Comparison of ENCODE assay signal across 8 cellular contexts in the genomic region with DNA sequence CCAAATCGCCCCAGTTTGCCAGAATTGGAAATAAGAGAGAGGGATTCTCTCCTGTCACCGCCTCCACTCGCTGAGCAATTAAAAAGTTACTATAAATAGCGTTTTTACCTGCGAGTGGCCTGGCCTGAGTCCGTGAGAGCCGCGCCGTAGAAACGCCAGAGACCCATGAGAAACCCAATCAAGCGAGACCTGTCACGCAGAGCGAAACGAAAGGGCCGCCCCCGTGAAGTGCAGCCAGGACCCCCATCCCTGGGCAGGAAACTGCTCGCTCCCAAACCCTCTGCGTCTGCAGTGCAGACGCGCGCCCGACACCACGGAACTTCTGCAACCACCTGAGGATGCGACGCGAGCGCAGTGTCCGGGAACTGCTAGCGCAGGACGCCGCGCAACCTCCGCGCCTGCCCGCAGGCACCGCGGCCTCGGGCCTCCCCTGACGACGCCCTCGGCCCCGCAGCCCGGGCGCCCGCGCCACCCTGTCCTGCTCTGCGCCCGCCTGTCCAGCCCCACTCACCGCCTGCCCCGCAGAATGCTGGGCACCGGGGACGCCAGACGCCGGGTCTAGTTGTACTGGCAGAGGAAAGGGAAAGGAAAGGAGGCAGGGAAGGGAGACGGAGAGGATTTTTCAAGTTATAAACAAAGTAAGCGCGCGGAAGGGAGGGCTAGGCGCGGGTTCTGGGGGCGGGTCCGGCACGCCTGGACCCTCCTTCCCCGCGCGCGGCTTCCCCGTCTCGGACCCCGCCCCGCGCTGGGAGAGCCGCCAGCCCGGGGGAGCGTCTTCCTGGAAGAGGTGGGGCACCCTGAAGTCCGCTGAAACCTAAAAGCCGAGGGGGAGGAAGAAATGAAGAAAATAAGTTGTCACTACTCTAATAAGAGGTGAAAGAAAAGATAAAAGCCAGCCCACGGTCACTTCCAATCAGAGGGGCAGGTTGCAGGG. TPM values are rescaled to one million over a fixed set of nuclear protein-coding genes. Genes with fewer than 3 reads are reported as not detected.
DNase-seq lines count a peak whose midpoint lies in the region; ATAC-seq and TF ChIP-seq lines count a peak whose summit lies in the region.

A gene with protein sequence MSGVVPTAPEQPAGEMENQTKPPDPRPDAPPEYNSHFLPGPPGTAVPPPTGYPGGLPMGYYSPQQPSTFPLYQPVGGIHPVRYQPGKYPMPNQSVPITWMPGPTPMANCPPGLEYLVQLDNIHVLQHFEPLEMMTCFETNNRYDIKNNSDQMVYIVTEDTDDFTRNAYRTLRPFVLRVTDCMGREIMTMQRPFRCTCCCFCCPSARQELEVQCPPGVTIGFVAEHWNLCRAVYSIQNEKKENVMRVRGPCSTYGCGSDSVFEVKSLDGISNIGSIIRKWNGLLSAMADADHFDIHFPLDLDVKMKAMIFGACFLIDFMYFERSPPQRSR (minus strand): TSS at position 657 of the 934 bp plus-strand sequence. CDS start 29,034 bp downstream, outside the sequence.

- H3K27ac ChIP-seq in AG04450 (ENCODE audit: low read depth, low read length) (peak within 1 kb of the TSS; percentile 62), right lobe of liver (peak within 1 kb of the TSS; percentile 84 to 95 (median 89))

- H3K4me1 Mint-ChIP-seq in T-helper 1 cell treated with Interleukin-12 subunit alpha and Interleukin-12 subunit beta and Interleukin-4 antibody, amounts not matched to agents 30 μg/mL and 1 μg/mL, for 36 hours (ENCODE audit: low read depth), result peaks cover 5% of the 10 kb centered on the region
- H3K4me1 Mint-ChIP-seq in effector memory CD8-positive, alpha-beta T cell (ENCODE audit: low read depth in 2 of 2), result peaks cover 0 to 4% of the 10 kb centered on the region in 2 donors
- no peaks in the 10 kb centered on the region for H3K4me1 Mint-ChIP-seq in stimulated activated naive CD8-positive, alpha-beta T cell treated with anti-CD3 and anti-CD28 coated beads, Interleukin-15, amount 100 ng/mL, for 72 hours

- peaks cover 51% of the 10 kb centered on the region for H3K27me3 Mint-ChIP-seq in T-helper 1 cell treated with Interleukin-12 subunit alpha and Interleukin-12 subunit beta and Interleukin-4 antibody, amounts not matched to agents 30 μg/mL and 1 μg/mL, for 36 hours (ENCODE audit: low read depth)
- H3K27me3 Mint-ChIP-seq in effector memory CD8-positive, alpha-beta T cell, result peaks cover 27 to 38% of the 10 kb centered on the region in 2 donors
- H3K27me3 Mint-ChIP-seq in stimulated activated naive CD8-positive, alpha-beta T cell treated with anti-CD3 and anti-CD28 coated beads, Interleukin-15, amount 100 ng/mL, for 72 hours, result peaks cover 64% of the 10 kb centered on the region

- ATAC-seq in HG03432 (IDR thresholded peaks at IDR 0.05; ENCODE audit: unreplicated experiment) (peak; percentile 78), right lobe of liver (peak; percentile 87 to 95 (median 94))
- no peak for ATAC-seq in effector memory CD8-positive, alpha-beta T cell (replicated peaks)
- ATAC-seq in stimulated activated naive CD8-positive, alpha-beta T cell treated with anti-CD3 and anti-CD28 coated beads, Interleukin-15, amount 100 ng/mL, for 72 hours, result peak; percentile 86

- CTCF ChIA-PET in AG04450 (lab: Charles Lee), result interaction anchor here (1.2 kb wide), 1 partner anchor 61 kb away, joined by 3 read pairs; no protein-coding TSS in a partner anchor

- no peaks in the 10 kb centered on the region for H3K27me3 ChIP-seq in AG04450 (ENCODE audit: control insufficient read depth, insufficient read depth, low read length)
- H3K27me3 ChIP-seq in right lobe of liver, result no peaks in the 10 kb centered on the region

- no peak within 1 kb of the TSS for H3K27ac Mint-ChIP-seq in T-helper 1 cell treated with Interleukin-12 subunit alpha and Interleukin-12 subunit beta and Interleukin-4 antibody, amounts not matched to agents 30 μg/mL and 1 μg/mL, for 36 hours
- no peak within 1 kb of the TSS for H3K27ac Mint-ChIP-seq in effector memory CD8-positive, alpha-beta T cell
- H3K27ac Mint-ChIP-seq in stimulated activated naive CD8-positive, alpha-beta T cell treated with anti-CD3 and anti-CD28 coated beads, Interleukin-15, amount 100 ng/mL, for 72 hours, result no peak within 1 kb of the TSS

- POLR2A ChIA-PET in AG04450 (lab: Yijun Ruan, JAX), result interaction anchor here (0.6 kb wide), 1 partner anchor 34 kb away, joined by 3 read pairs; no protein-coding TSS in a partner anchor

- H3K36me3 Mint-ChIP-seq in T-helper 1 cell treated with Interleukin-12 subunit alpha and Interleukin-12 subunit beta and Interleukin-4 antibody, amounts not matched to agents 30 μg/mL and 1 μg/mL, for 36 hours (ENCODE audit: low read depth), result no peaks in the 10 kb centered on the region
- H3K36me3 Mint-ChIP-seq in effector memory CD8-positive, alpha-beta T cell (ENCODE audit: insufficient read depth), result no peaks in the 10 kb centered on the region

- H3K9me3 ChIP-seq in AG04450 (ENCODE audit: control insufficient read depth, insufficient read depth, low read length) (no peaks in the 10 kb centered on the region), right lobe of liver (no peaks in the 10 kb centered on the region)

- DNase-seq in AG04450 (ENCODE audit: low read depth, low spot score), result peak; percentile 10
- peak; percentile 13 for DNase-seq in GM12865 (ENCODE audit: low read depth)
- DNase-seq in effector memory CD8-positive, alpha-beta T cell, result no peak
- peak; percentile 85 to 87 (median 85) for DNase-seq in right lobe of liver
- peak; percentile 5 to 16 for DNase-seq in stimulated activated naive CD8-positive, alpha-beta T cell treated with anti-CD3 and anti-CD28 coated beads, Interleukin-15, amount 100 ng/mL, for 72 hours
- no peak for DNase-seq in NCI-H2029 (lab: John Stamatoyannopoulos, UW)

- no peaks in the 10 kb centered on the region for H3K9me3 Mint-ChIP-seq in T-helper 1 cell treated with Interleukin-12 subunit alpha and Interleukin-12 subunit beta and Interleukin-4 antibody, amounts not matched to agents 30 μg/mL and 1 μg/mL, for 36 hours
- peaks cover 0 to 1% of the 10 kb centered on the region in 2 donors for H3K9me3 Mint-ChIP-seq in effector memory CD8-positive, alpha-beta T cell
- H3K9me3 Mint-ChIP-seq in stimulated activated naive CD8-positive, alpha-beta T cell treated with anti-CD3 and anti-CD28 coated beads, Interleukin-15, amount 100 ng/mL, for 72 hours, result no peaks in the 10 kb centered on the region

- TF ChIP-seq POLR2A in right lobe of liver (IDR thresholded peaks at IDR 0.05), result no peak

- under 1% methylated on average over 41 of the region's 78 CpGs for WGBS in right lobe of liver (ENCODE audit: insufficient coverage, low coverage, low lambda C conversion rate, missing lambda C conversion rate)

- peak within 1 kb of the TSS; percentile 78 for H3K4me3 ChIP-seq in AG04450 (ENCODE audit: low read depth, low read length)
- peak within 1 kb of the TSS; percentile 41 for H3K4me3 ChIP-seq in GM12865 (ENCODE audit: low read depth, low read length)
- peak within 1 kb of the TSS; percentile 64 to 82 (median 76) for H3K4me3 ChIP-seq in right lobe of liver

- TF ChIP-seq CTCF in AG04450 (IDR thresholded peaks at IDR 0.05; ENCODE audit: low read depth, low read length), result no peak
- TF ChIP-seq CTCF in GM12865 (IDR thresholded peaks at IDR 0.05; ENCODE audit: insufficient read depth, low read depth, low read length, missing control alignments), result no peak
- no peak for TF ChIP-seq CTCF in right lobe of liver (IDR thresholded peaks at IDR 0.05)

- H3K4me3 Mint-ChIP-seq in T-helper 1 cell treated with Interleukin-12 subunit alpha and Interleukin-12 subunit beta and Interleukin-4 antibody, amounts not matched to agents 30 μg/mL and 1 μg/mL, for 36 hours, result peak within 1 kb of the TSS; percentile 76
- peak within 1 kb of the TSS; percentile 68 to 70 for H3K4me3 Mint-ChIP-seq in effector memory CD8-positive, alpha-beta T cell
- peak within 1 kb of the TSS; percentile 83 to 86 for H3K4me3 Mint-ChIP-seq in stimulated activated naive CD8-positive, alpha-beta T cell treated with anti-CD3 and anti-CD28 coated beads, Interleukin-15, amount 100 ng/mL, for 72 hours

- intact Hi-C loops in right lobe of liver (cut with DNase I), result no loop called here

- H3K36me3 ChIP-seq in right lobe of liver, result no peaks in the 10 kb centered on the region

- H3K4me1 ChIP-seq in right lobe of liver, result peaks cover 0 to 14% (median 0%) of the 10 kb centered on the region in 4 donors

RNA-seq across cellular contexts. Expression of the gene that starts here (rescaled TPM):
- polyA plus RNA-seq in AG04450 (2011; rRNA removed), result 7.9 and 8.5 TPM in 2 replicates
- polyA minus RNA-seq in AG04450 (2011; rRNA and poly(A)+ RNA removed), result 6.6 and 8.4 TPM in 2 replicates
- 10 to 100 TPM; 25.2 to 44.9 (median 42.4) TPM for total RNA-seq in right lobe of liver

Comparison
In these comparisons a context has a peak if more than half of its experiments do, and no peak if none do; other contexts are left out.
1. DNase-seq: peak in AG04450 (single experiment), GM12865 (single experiment), right lobe of liver (3 of 3) and stimulated activated naive CD8-positive, alpha-beta T cell treated with anti-CD3 and anti-CD28 coated beads, Interleukin-15, amount 100 ng/mL, for 72 hours (2 of 2); none in effector memory CD8-positive, alpha-beta T cell (0 of 3) and NCI-H2029 (single experiment).
2. Peak in every context shown above with its lines, with median percentiles within 50 percentile points of each other: H3K4me3 ChIP-seq and H3K4me3 Mint-ChIP-seq.